ENCODE assay signal across 15 cellular contexts in genomic region chr15:38438031-38438986, GRCh38.
"Had no signal": no experiment of that assay in that cellular context is flagged by ENCODE, and none has a peak within 500 bp of the region (broad histone marks: within the 10 kb centered on the region; RNA-seq: fewer than 3 reads in every experiment).

No MANE protein-coding gene starts in this region.

- H3K27ac ChIP-seq: coronary artery, epithelial cell of prostate, right atrium auricular region, thyroid gland, uterus had no signal

- DNase-seq: activated CD4-positive, alpha-beta T cell treated with anti-CD3 and anti-CD28 coated beads for 48 hours; activated CD8-positive, alpha-beta memory T cell treated with anti-CD3 and anti-CD28 coated beads, Interleukin-2, amount 50 U/mL, for 48 hours; activated CD8-positive, alpha-beta T cell treated with anti-CD3 and anti-CD28 coated beads, Interleukin-2, amount 10 ng/mL, durations not matched to agents 7 days and 5 days; activated naive CD4-positive, alpha-beta T cell; activated naive CD8-positive, alpha-beta T cell treated with anti-CD3 and anti-CD28 coated beads, Interleukin-2, amount 50 U/mL, for 24 hours; effector memory CD4-positive, alpha-beta T cell; left colon; naive B cell; small intestine; thyroid gland; uterus had no signal

- H3K4me1 ChIP-seq: right atrium auricular region, uterus had no signal

- H3K36me3 ChIP-seq: right atrium auricular region, thyroid gland, uterus had no signal

- H3K9me3 ChIP-seq: right atrium auricular region, thyroid gland, uterus had no signal

- H3K4me3 ChIP-seq: coronary artery, lung, right atrium auricular region, thyroid gland, uterus had no signal

- H3K27me3 ChIP-seq: right atrium auricular region, thyroid gland, uterus had no signal
